ENCODE assay signal across 1 cellular context in the genomic region with DNA sequence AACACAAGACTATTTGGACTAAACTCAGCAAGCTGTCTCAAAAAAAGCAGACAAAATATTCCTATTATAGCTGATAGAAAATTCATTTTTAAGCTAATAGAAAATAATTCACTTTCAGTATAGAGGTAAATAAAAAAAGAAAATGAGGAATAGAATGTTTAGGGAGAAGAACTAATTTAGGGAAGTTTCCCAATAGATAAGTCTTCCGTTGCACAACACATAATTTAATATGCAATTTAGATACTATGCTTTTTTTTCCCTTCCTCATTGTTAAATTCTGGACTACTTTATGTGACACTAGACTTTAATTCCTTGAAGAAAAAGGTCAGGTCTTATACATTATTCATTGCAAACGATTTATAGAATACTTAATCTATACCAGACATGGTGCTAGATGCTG.
TF ChIP-seq lines count a peak whose summit lies in the region.

No MANE protein-coding gene starts in this region.

TF ChIP-seq in K562, 482 proteins besides CTCF, POLR2A, EP300 and RAD21:
- TF ChIP-seq ZNF384 (IDR thresholded peaks at IDR 0.05; ENCODE audit: low read depth, low read length) (no peak), ARHGAP35 (IDR thresholded peaks at IDR 0.05; ENCODE audit: partially characterized antibody) (no peak), CEBPB (tag; IDR thresholded peaks at IDR 0.05) (peak; percentile 57), SAP30 (IDR thresholded peaks at IDR 0.05; ENCODE audit: borderline replicate concordance, insufficient read depth, low read depth, low read length, poor library complexity, severe bottlenecking) (no peak), REST (CRISPR knock-in tag; IDR thresholded peaks at IDR 0.05; ENCODE audit: low read depth) (no peak), SOX6 (IDR thresholded peaks at IDR 0.05) (no peak), CEBPG (CRISPR knock-in tag; IDR thresholded peaks at IDR 0.05) (no peak), CEBPG (tag; conservative IDR thresholded peaks at IDR 0.05 in 1 of 2, IDR thresholded peaks at IDR 0.05 in 1 of 2) (peak in 1 of 2 experiments; percentile 19; a peak in 1 of 4 replicates), ZNF589 (CRISPR knock-in tag; IDR thresholded peaks at IDR 0.05; ENCODE audit: low read depth) (no peak), NELFE (IDR thresholded peaks at IDR 0.05; ENCODE audit: insufficient read depth, insufficient read length) (no peak), NR1H2 (CRISPR knock-in tag; IDR thresholded peaks at IDR 0.05) (no peak), TAF9B (IDR thresholded peaks at IDR 0.05; ENCODE audit: partially characterized antibody) (peak; percentile 2)
